14 cellular contexts compared by ENCODE assay signal in genomic region chr1:175201061-175201508, GRCh38. TPM values are rescaled to one million over a fixed set of nuclear protein-coding genes. Genes with fewer than 3 reads are reported as not detected.
DNase-seq lines count a peak whose midpoint lies in the region; ATAC-seq and TF ChIP-seq lines count a peak whose summit lies in the region.
"Had no signal": no experiment of that assay in that cellular context is flagged by ENCODE, and none has a peak within 500 bp of the region (broad histone marks: within the 10 kb centered on the region; RNA-seq: fewer than 3 reads in every experiment).

No MANE protein-coding gene starts in this region.

- TF ChIP-seq EP300 in sigmoid colon (IDR thresholded peaks at IDR 0.05) = no peak

- no peak for TF ChIP-seq POLR2A in sigmoid colon (IDR thresholded peaks at IDR 0.05)

- H3K4me2 ChIP-seq in BLaER1 treated with 17β-estradiol and CSF1 and Interleukin-3, amounts not matched to agents 10 nM and 100 nM = peak overlapping the region; percentile 54 to 86 (median 78)

- TF ChIP-seq CTCF in right atrium auricular region (IDR thresholded peaks at IDR 0.05) (no peak), sigmoid colon (IDR thresholded peaks at IDR 0.05) (no peak)

- H3K27ac ChIP-seq in BLaER1 treated with 17β-estradiol and CSF1 and Interleukin-3, amounts not matched to agents 10 nM and 100 nM = peak overlapping the region in 6 of 11 experiments; percentile 0 to 41 (median 20); a peak in 6 of 22 replicates
- peak overlapping the region; percentile 62 for H3K27ac ChIP-seq in SJSA1
- H3K27ac ChIP-seq in right atrium auricular region = peak overlapping the region; percentile 60 to 72
- peak overlapping the region; percentile 54 to 73 (median 66) for H3K27ac ChIP-seq in sigmoid colon

- H3K4me1 ChIP-seq in BLaER1 treated with 17β-estradiol and CSF1 and Interleukin-3, amounts not matched to agents 10 nM and 100 nM = peaks cover 30 to 66% (median 48%) of the 10 kb centered on the region in 10 experiments
- peaks cover 43% of the 10 kb centered on the region for H3K4me1 ChIP-seq in SJSA1 (replicated peaks)
- H3K4me1 ChIP-seq in right atrium auricular region = peaks cover 0 to 17% of the 10 kb centered on the region in 2 donors
- peaks cover 0 to 16% (median 15%) of the 10 kb centered on the region in 4 donors for H3K4me1 ChIP-seq in sigmoid colon
- H3K4me1 ChIP-seq: BE2C had no signal

- ATAC-seq in HG03520 (IDR thresholded peaks at IDR 0.05; ENCODE audit: unreplicated experiment) = no peak
- ATAC-seq: activated CD8-positive, alpha-beta T cell treated with anti-CD3 and anti-CD28 coated beads, Interleukin-2, amount 10 ng/mL, durations not matched to agents 7 days and 5 days; effector memory CD8-positive, alpha-beta T cell had no signal

- H3K9me3 ChIP-seq in BLaER1 treated with 17β-estradiol and CSF1 and Interleukin-3, amounts not matched to agents 10 nM and 100 nM (replicated peaks in 1 of 11) = no peaks in the 10 kb centered on the region; a peak in 2 of 22 replicates
- H3K9me3 ChIP-seq in SJSA1 (replicated peaks) (no peaks in the 10 kb centered on the region), right atrium auricular region (no peaks in the 10 kb centered on the region), sigmoid colon (no peaks in the 10 kb centered on the region)
- H3K9me3 ChIP-seq: BE2C, suprapubic skin had no signal

- peak overlapping the region in 3 of 10 experiments; percentile 11 to 18 (median 12); a peak in 3 of 20 replicates for H3K4me3 ChIP-seq in BLaER1 treated with 17β-estradiol and CSF1 and Interleukin-3, amounts not matched to agents 10 nM and 100 nM
- H3K4me3 ChIP-seq in SJSA1 (no peak overlapping the region), right atrium auricular region (no peak overlapping the region), sigmoid colon (no peak overlapping the region)
- H3K4me3 ChIP-seq: suprapubic skin had no signal

- H3K9ac ChIP-seq in BLaER1 treated with 17β-estradiol and CSF1 and Interleukin-3, amounts not matched to agents 10 nM and 100 nM = peak overlapping the region in 6 of 11 experiments; percentile 2 to 49 (median 12); a peak in 4 of 22 replicates

- H3K36me3 ChIP-seq in BLaER1 treated with 17β-estradiol and CSF1 and Interleukin-3, amounts not matched to agents 10 nM and 100 nM = no peaks in the 10 kb centered on the region
- H3K36me3 ChIP-seq in SJSA1 (no peaks in the 10 kb centered on the region), right atrium auricular region (no peaks in the 10 kb centered on the region), sigmoid colon (no peaks in the 10 kb centered on the region)
- H3K36me3 ChIP-seq: BE2C, suprapubic skin had no signal

- no peaks in the 10 kb centered on the region for H3K27me3 ChIP-seq in BLaER1 treated with 17β-estradiol and CSF1 and Interleukin-3, amounts not matched to agents 10 nM and 100 nM
- H3K27me3 ChIP-seq in SJSA1 (replicated peaks) (no peaks in the 10 kb centered on the region), right atrium auricular region (no peaks in the 10 kb centered on the region), sigmoid colon (no peaks in the 10 kb centered on the region)
- H3K27me3 ChIP-seq: BE2C had no signal

- DNase-seq in SJSA1 (ENCODE audit: low read depth in 1 of 2, low spot score in 2 of 2) = peak; percentile 60 to 69
- no peak for DNase-seq in right atrium auricular region (ENCODE audit: low spot score)
- DNase-seq in sigmoid colon = no peak
- DNase-seq in activated CD4-positive, CD25-positive, alpha-beta regulatory T cell treated with anti-CD3 and anti-CD28 coated beads, Interleukin-2, amount 50 U/mL, for 72 hours = no peak
- no peak for DNase-seq in cerebellar nuclear complex (lab: John Stamatoyannopoulos, UW)
- DNase-seq in cerebellum (ENCODE audit: low spot score) = no peak
- DNase-seq: activated CD8-positive, alpha-beta T cell treated with anti-CD3 and anti-CD28 coated beads, Interleukin-2, amount 10 ng/mL, durations not matched to agents 7 days and 5 days; activated naive CD8-positive, alpha-beta T cell treated with anti-CD3 and anti-CD28 coated beads for 36 hours; BE2C; effector memory CD8-positive, alpha-beta T cell; NCI-H1105 treated with DMSO at 0.1 percent for 48 hours had no signal

- 40 to 58% methylated on average over 5 of the region's 5 CpGs for WGBS in sigmoid colon, 2 donors

- intact Hi-C loops in sigmoid colon (cut with DNase I) = no loop called here

- no peaks in the 10 kb centered on the region for H4K20me1 ChIP-seq in BLaER1 treated with 17β-estradiol and CSF1 and Interleukin-3, amounts not matched to agents 10 nM and 100 nM

RNA-seq across cellular contexts. Expression of gene KIAA0040, which starts 8.5 kb away (rescaled TPM):
- 4.0 and 14.5 TPM in 2 replicates for total RNA-seq in SJSA1 (2014; rRNA removed; shearing (Covaris generic))
- 10 to 100 TPM; 11.9 to 37.3 TPM for total RNA-seq in right atrium auricular region
- 10 to 100 TPM; 11.4 to 28.2 (median 20.4) TPM for total RNA-seq in sigmoid colon
- 10 to 100 TPM in 1 of 3 donors, 1 to 10 TPM in 2; 6.6 to 20.5 (median 6.9) TPM for polyA plus RNA-seq in sigmoid colon
- total RNA-seq in cerebellum = 1.00 TPM

Comparison
In these comparisons a context has a peak if more than half of its experiments do, and no peak if none do; other contexts are left out.
1. DNase-seq: peak in SJSA1 (2 of 2); none in right atrium auricular region (single experiment), sigmoid colon (single experiment), activated CD4-positive, CD25-positive, alpha-beta regulatory T cell treated with anti-CD3 and anti-CD28 coated beads, Interleukin-2, amount 50 U/mL, for 72 hours (single experiment), cerebellar nuclear complex (0 of 2) and cerebellum (single experiment).
2. Peak in every context shown above with its lines, with median percentiles within 50 percentile points of each other: H3K27ac ChIP-seq.